8 cellular contexts compared by ENCODE assay signal in genomic region chr10:84375011-84375410, GRCh38. TPM values are rescaled to one million over a fixed set of nuclear protein-coding genes. Genes with fewer than 3 reads are reported as not detected.
DNase-seq lines count a peak whose midpoint lies in the region; ATAC-seq, FAIRE-seq and TF ChIP-seq lines count a peak whose summit lies in the region.

No MANE protein-coding gene starts in this region.

- H3K27ac ChIP-seq in SK-N-SH (ENCODE audit: low read depth in 2 of 2, low read length in 1 of 2) (no peak overlapping the region; a peak in 1 of 4 replicates), dorsolateral prefrontal cortex (peak overlapping the region in 2 of 59 donors; percentile 5 to 31)
- no peak overlapping the region for H3K27ac ChIP-seq in effector memory CD4-positive, alpha-beta T cell (ENCODE audit: insufficient read depth, low read length, poor library complexity, severe bottlenecking)

- CTCF ChIA-PET in SK-N-SH (lab: Yijun Ruan, JAX), result interaction anchor here (0.6 to 8.8 kb wide), 20 partner anchors 10 to 353 kb away, joined by 3 to 136 read pairs (median 4); no protein-coding TSS in a partner anchor

- intact Hi-C loops in dorsolateral prefrontal cortex (cut with DNase I), result loop anchor here (1.0 to 10.0 kb wide), 4 partner anchors 50 to 162 kb away; no protein-coding TSS in a partner anchor

- FAIRE-seq in D721Med (lab: Jason Lieb, UNC), result peak; percentile 98

- peak; percentile 64 for ATAC-seq in GM18867 (IDR thresholded peaks at IDR 0.05; ENCODE audit: unreplicated experiment)

- no peaks in the 10 kb centered on the region for H3K9me3 ChIP-seq in SK-N-SH
- no peaks in the 10 kb centered on the region for H3K9me3 ChIP-seq in effector memory CD4-positive, alpha-beta T cell (ENCODE audit: control insufficient read depth, low read length)

- H3K4me2 ChIP-seq in SK-N-SH, result no peak overlapping the region

- POLR2A ChIA-PET in SK-N-SH (lab: Yijun Ruan, JAX), result no interaction called here

- H3K4me3 ChIP-seq in SK-N-SH (ENCODE audit: low read depth in 2 of 2, low read length in 1 of 2), result no peak overlapping the region
- no peak overlapping the region for H3K4me3 ChIP-seq in dorsolateral prefrontal cortex
- H3K4me3 ChIP-seq in effector memory CD4-positive, alpha-beta T cell (ENCODE audit: insufficient read depth, low read depth, low read length, poor library complexity, severe bottlenecking), result no peak overlapping the region

- H3K36me3 ChIP-seq in SK-N-SH (replicated peaks in 1 of 2; ENCODE audit: control insufficient read depth in 1 of 2, insufficient read depth in 2 of 2, low read length in 1 of 2), result peaks cover 17 to 32% of the 10 kb centered on the region in 2 experiments
- H3K36me3 ChIP-seq in effector memory CD4-positive, alpha-beta T cell (ENCODE audit: control insufficient read depth, insufficient read depth, low read length), result peaks cover 20% of the 10 kb centered on the region

- peaks cover 65% of the 10 kb centered on the region for H3K79me2 ChIP-seq in SK-N-SH (ENCODE audit: insufficient read depth)

- H3F3A ChIP-seq in SK-N-SH (replicated peaks; ENCODE audit: insufficient read depth), result peaks cover 6% of the 10 kb centered on the region

- TF ChIP-seq RAD21 in SK-N-SH (IDR thresholded peaks at IDR 0.05; ENCODE audit: low read length), result peak; percentile 89

- no peak for TF ChIP-seq EP300 in SK-N-SH (IDR thresholded peaks at IDR 0.05; ENCODE audit: borderline replicate concordance in 1 of 2, low read depth in 1 of 2, low read length in 1 of 2)

- peaks cover 9% of the 10 kb centered on the region for H4K20me1 ChIP-seq in SK-N-SH (ENCODE audit: insufficient read depth)

- no peaks in the 10 kb centered on the region; a peak in 1 of 4 replicates for H3K4me1 ChIP-seq in SK-N-SH (ENCODE audit: control insufficient read depth in 1 of 2, insufficient read depth in 2 of 2, low read depth in 1 of 2, low read length in 1 of 2)
- H3K4me1 ChIP-seq in effector memory CD4-positive, alpha-beta T cell (ENCODE audit: control insufficient read depth, insufficient read depth, low read length, poor library complexity, severe bottlenecking), result no peaks in the 10 kb centered on the region

- DNase-seq in D721Med (ENCODE audit: insufficient read length, low spot score), result no peak
- peak; percentile 80 to 86 for DNase-seq in Kasumi-1 (lab: John Stamatoyannopoulos, UW)
- DNase-seq in SK-N-SH, result peak; percentile 29
- DNase-seq in dorsolateral prefrontal cortex, result peak in 2 of 10 donors; percentile 25 to 43
- DNase-seq in mucosa of gallbladder (ENCODE audit: low spot score), result peak; percentile 47
- DNase-seq in effector memory CD4-positive, alpha-beta T cell, result no peak
- no peak for DNase-seq in NCI-H774 (lab: John Stamatoyannopoulos, UW)

- H2AFZ ChIP-seq in SK-N-SH (ENCODE audit: low read depth), result no peak overlapping the region

- H3K9me2 ChIP-seq in SK-N-SH, result no peaks in the 10 kb centered on the region

- H3K27me3 ChIP-seq in SK-N-SH (ENCODE audit: insufficient read depth) (no peaks in the 10 kb centered on the region), dorsolateral prefrontal cortex (no peaks in the 10 kb centered on the region)
- no peaks in the 10 kb centered on the region for H3K27me3 ChIP-seq in effector memory CD4-positive, alpha-beta T cell (replicated peaks; ENCODE audit: control insufficient read depth, insufficient read depth, low read length, poor library complexity, severe bottlenecking)

- TF ChIP-seq CTCF in D721Med (IDR thresholded peaks at IDR 0.05; ENCODE audit: insufficient read depth, missing control alignments) (peak; percentile 80), SK-N-SH (IDR thresholded peaks at IDR 0.05) (peak; percentile 83), dorsolateral prefrontal cortex (IDR thresholded peaks at IDR 0.05 in 54 of 56, conservative IDR thresholded peaks at IDR 0.05 in 2 of 56; ENCODE audit: low read depth in 1 of 56, partially characterized antibody in 56 of 56) (peak; percentile 56 to 94 (median 78))

- H3K9ac ChIP-seq in SK-N-SH, result no peak overlapping the region

TF ChIP-seq in SK-N-SH, 30 proteins besides CTCF, POLR2A, EP300 and RAD21:
- no peak for TF ChIP-seq NRF1 (IDR thresholded peaks at IDR 0.05; ENCODE audit: low read depth, low read length)
- TF ChIP-seq, protein P1, sequence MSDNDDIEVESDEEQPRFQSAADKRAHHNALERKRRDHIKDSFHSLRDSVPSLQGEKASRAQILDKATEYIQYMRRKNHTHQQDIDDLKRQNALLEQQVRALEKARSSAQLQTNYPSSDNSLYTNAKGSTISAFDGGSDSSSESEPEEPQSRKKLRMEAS (IDR thresholded peaks at IDR 0.05; ENCODE audit: low read depth), result no peak
- no peak for TF ChIP-seq MXI1 (IDR thresholded peaks at IDR 0.05; ENCODE audit: low read depth, low read length)
- no peak for TF ChIP-seq CHD2 (IDR thresholded peaks at IDR 0.05; ENCODE audit: low read length, partially characterized antibody)
- no peak for TF ChIP-seq TAF1 (IDR thresholded peaks at IDR 0.05; ENCODE audit: borderline replicate concordance, low read depth, low read length)
- peak; percentile 86 for TF ChIP-seq SMC3 (IDR thresholded peaks at IDR 0.05; ENCODE audit: low read depth, low read length)

RNA-seq across cellular contexts. Expression of gene CCSER2, which starts 46.6 kb away (rescaled TPM):
- polyA plus RNA-seq in SK-N-SH (2012; rRNA removed), result 8.5 and 12.2 TPM in 2 replicates
- 11.3 and 13.8 TPM in 2 replicates for polyA plus RNA-seq in SK-N-SH (2012; cell fraction: cytosol; rRNA removed)
- 3.7 and 10.9 TPM in 2 replicates for polyA plus RNA-seq in SK-N-SH (2012; cell fraction: nucleus; rRNA removed)
- total RNA-seq in dorsolateral prefrontal cortex (100 to 1,000 TPM; 103 to 206 (median 150) TPM), mucosa of gallbladder (54.5 TPM)

Comparison
In these comparisons a context has a peak if more than half of its experiments do, and no peak if none do; other contexts are left out.
1. DNase-seq: peak in Kasumi-1 (2 of 2), SK-N-SH (single experiment) and mucosa of gallbladder (single experiment); none in D721Med (single experiment), effector memory CD4-positive, alpha-beta T cell (0 of 3) and NCI-H774 (single experiment).
2. Peak in every context shown above with its lines, with median percentiles within 50 percentile points of each other: CTCF ChIP-seq.